1 cellular context compared by ENCODE assay signal in genomic region chr1:153635872-153636271, GRCh38.
TF ChIP-seq lines count a peak whose summit lies in the region.

No MANE protein-coding gene starts in this region.

TF ChIP-seq in GM12878, 131 proteins besides CTCF, POLR2A, EP300 and RAD21:
- TF ChIP-seq POLR2AphosphoS5 (IDR thresholded peaks at IDR 0.05; ENCODE audit: low read length) (no peak), E2F8 (IDR thresholded peaks at IDR 0.05; ENCODE audit: low read depth, partially characterized antibody) (no peak), CHD1 (IDR thresholded peaks at IDR 0.05; ENCODE audit: low read depth, low read length) (no peak), SREBF2 (IDR thresholded peaks at IDR 0.05; ENCODE audit: low read length) (no peak), MTA2 (IDR thresholded peaks at IDR 0.05; ENCODE audit: low read depth) (no peak), SIX5 (IDR thresholded peaks at IDR 0.05; ENCODE audit: low read depth, low read length, severe bottlenecking) (no peak), SUPT20H (IDR thresholded peaks at IDR 0.05; ENCODE audit: borderline replicate concordance, control insufficient read depth, low read depth, low read length) (no peak), PKNOX1 (IDR thresholded peaks at IDR 0.05) (no peak), ASH2L (IDR thresholded peaks at IDR 0.05; ENCODE audit: borderline replicate concordance, low read depth) (no peak), TARDBP (IDR thresholded peaks at IDR 0.05; ENCODE audit: borderline replicate concordance) (no peak), LARP7 (IDR thresholded peaks at IDR 0.05) (no peak), POU2F2 (IDR thresholded peaks at IDR 0.05; ENCODE audit: borderline replicate concordance, low read depth, low read length) (no peak)
